ENCODE assay signal across 9 cellular contexts in genomic region chr2:210604666-210605065, GRCh38. TPM values are rescaled to one million over a fixed set of nuclear protein-coding genes. Genes with fewer than 3 reads are reported as not detected.
"Had no signal": no experiment of that assay in that cellular context is flagged by ENCODE, and none has a peak within 500 bp of the region (broad histone marks: within the 10 kb centered on the region; RNA-seq: fewer than 3 reads in every experiment).

No MANE protein-coding gene starts in this region.

- H3K4me2 ChIP-seq: KMS-11 had no signal

- H3K9me3 Mint-ChIP-seq: H9 had no signal

- H2AFZ ChIP-seq: GM23248 had no signal

- H3K4me3 Mint-ChIP-seq: H9 had no signal

- H3K27ac Mint-ChIP-seq: H9 had no signal

- H3K27ac ChIP-seq: GM23248, KMS-11 had no signal

- H3K9ac ChIP-seq: GM23248, KMS-11 had no signal

- FAIRE-seq: H1, H54, HTR-8/SVneo had no signal

- H3K4me1 Mint-ChIP-seq: H9 had no signal

- H3K4me3 ChIP-seq: GM23248 had no signal

- DNase-seq: GM23248, H9, HCEC 1CT, KBM-7 had no signal

RNA-seq across cellular contexts. Expression of gene CPS1, which starts 48.3 kb away (rescaled TPM):
- total RNA-seq: HT-29 had no signal
